Comparison of ENCODE assay signal across 26 cellular contexts in the genomic region with DNA sequence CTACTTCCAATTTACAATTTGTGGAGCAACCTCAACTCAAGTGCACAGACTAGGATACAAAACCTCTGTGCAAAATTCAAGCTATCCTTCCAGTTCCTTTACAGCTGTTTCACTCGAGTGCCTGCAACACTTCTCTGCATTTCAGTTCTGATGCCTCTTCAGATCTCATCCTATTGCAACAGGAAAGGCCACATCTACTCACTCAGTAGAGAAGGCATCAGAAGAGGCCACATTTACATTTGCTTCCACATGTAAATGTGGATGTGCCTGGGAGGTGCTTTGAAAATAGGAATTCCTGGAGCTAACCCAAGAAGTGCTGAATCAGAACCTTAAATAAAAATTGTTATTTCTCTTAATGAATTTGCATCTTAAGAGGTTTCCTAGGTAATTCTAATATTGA. TPM values are rescaled to one million over a fixed set of nuclear protein-coding genes. Genes with fewer than 3 reads are reported as not detected.
"Had no signal": no experiment of that assay in that cellular context is flagged by ENCODE, and none has a peak within 500 bp of the region (broad histone marks: within the 10 kb centered on the region; RNA-seq: fewer than 3 reads in every experiment).

No MANE protein-coding gene starts in this region.

- H3K4me3 Mint-ChIP-seq: activated B cell treated with CpG ODN at 0.5 μM for 24 hours; activated CD4-positive, alpha-beta T cell treated with anti-CD3 and anti-CD28 coated beads, Interleukin-2, amount 10 ng/mL, durations not matched to agents 24 days and 14 days; activated CD8-positive, alpha-beta memory T cell treated with anti-CD3 and anti-CD28 coated beads, Interleukin-2, amount 10 ng/mL, durations not matched to agents 7 days and 5 days; activated naive CD4-positive, alpha-beta T cell treated with anti-CD3 and anti-CD28 coated beads, Interleukin-2, amount 50 U/mL, for 24 hours; activated T-cell treated with anti-CD3 and anti-CD28 coated beads, Interleukin-2, amount 50 U/mL, for 24 hours; activated T-helper 1 cell treated with anti-CD3 and anti-CD28 coated beads, Interleukin-12 subunit alpha, Interleukin-12 subunit beta, Interleukin-2, Interleukin-4 antibody, amounts not matched to agents 30 ng/mL and 10 ng/mL and 1 ng/mL, durations not matched to agents 14 hours and 24 hours and 36 hours; T-helper 17 cell had no signal

- H3K4me1 ChIP-seq: breast epithelium had no signal

- H3K27me3 ChIP-seq: MG63 had no signal

- H3K27ac ChIP-seq: breast epithelium, PC-9 had no signal

- H3K4me3 ChIP-seq: breast epithelium, MG63, PC-9 had no signal

- ATAC-seq: activated CD8-positive, alpha-beta memory T cell treated with anti-CD3 and anti-CD28 coated beads, Interleukin-2, amount 10 ng/mL, durations not matched to agents 7 days and 5 days; T-helper 17 cell had no signal

- H2AFZ ChIP-seq: PC-9 had no signal

- DNase-seq: activated B cell treated with CpG ODN at 0.5 μM for 24 hours; activated CD4-positive, alpha-beta T cell treated with anti-CD3 and anti-CD28 coated beads for 1 hour; activated CD4-positive, alpha-beta T cell treated with anti-CD3 and anti-CD28 coated beads, Interleukin-2, amount 10 ng/mL, durations not matched to agents 24 days and 14 days; activated CD4-positive, alpha-beta T cell treated with anti-CD3 and anti-CD28 coated beads, Interleukin-2, amount 50 U/mL, for 48 hours; activated CD8-positive, alpha-beta memory T cell treated with anti-CD3 and anti-CD28 coated beads, Interleukin-2, amount 10 ng/mL, durations not matched to agents 7 days and 5 days; activated effector memory CD4-positive, alpha-beta T cell treated with Interleukin-2 at 50 U/mL for 16 hours; activated naive CD4-positive, alpha-beta T cell; activated T-cell treated with anti-CD3 and anti-CD28 coated beads, Interleukin-2, amount 50 U/mL, for 24 hours; aorta; caudate nucleus; MG63; MV-4-11; NCI-H1092 treated with DMSO at 0.1 percent for 48 hours; NCI-H1417 treated with DMSO at 0.1 percent for 48 hours; NCI-H1694; NCI-H2029 treated with DMSO at 0.1 percent for 48 hours; NCI-H446; NCI-H524; PC-9; SHP77 treated with DMSO at 0.1 percent for 48 hours; T-helper 17 cell; T-helper 9 cell had no signal

- H3K4me1 Mint-ChIP-seq: activated B cell treated with CpG ODN at 0.5 μM for 24 hours; activated CD4-positive, alpha-beta T cell treated with anti-CD3 and anti-CD28 coated beads, Interleukin-2, amount 10 ng/mL, durations not matched to agents 24 days and 14 days; activated CD8-positive, alpha-beta memory T cell treated with anti-CD3 and anti-CD28 coated beads, Interleukin-2, amount 10 ng/mL, durations not matched to agents 7 days and 5 days; activated naive CD4-positive, alpha-beta T cell treated with anti-CD3 and anti-CD28 coated beads, Interleukin-2, amount 50 U/mL, for 24 hours; T-helper 17 cell had no signal

- H3K36me3 ChIP-seq: breast epithelium, MG63 had no signal

- H3K9me3 Mint-ChIP-seq: activated B cell treated with CpG ODN at 0.5 μM for 24 hours; activated CD4-positive, alpha-beta T cell treated with anti-CD3 and anti-CD28 coated beads, Interleukin-2, amount 10 ng/mL, durations not matched to agents 24 days and 14 days; activated naive CD4-positive, alpha-beta T cell treated with anti-CD3 and anti-CD28 coated beads, Interleukin-2, amount 50 U/mL, for 24 hours; activated T-cell treated with anti-CD3 and anti-CD28 coated beads, Interleukin-2, amount 50 U/mL, for 24 hours; activated T-helper 1 cell treated with anti-CD3 and anti-CD28 coated beads, Interleukin-12 subunit alpha, Interleukin-12 subunit beta, Interleukin-2, Interleukin-4 antibody, amounts not matched to agents 30 ng/mL and 10 ng/mL and 1 ng/mL, durations not matched to agents 14 hours and 24 hours and 36 hours had no signal

- H3K27ac Mint-ChIP-seq: activated B cell treated with CpG ODN at 0.5 μM for 24 hours; activated CD4-positive, alpha-beta T cell treated with anti-CD3 and anti-CD28 coated beads, Interleukin-2, amount 10 ng/mL, durations not matched to agents 24 days and 14 days; activated CD8-positive, alpha-beta memory T cell treated with anti-CD3 and anti-CD28 coated beads, Interleukin-2, amount 10 ng/mL, durations not matched to agents 7 days and 5 days; activated naive CD4-positive, alpha-beta T cell treated with anti-CD3 and anti-CD28 coated beads, Interleukin-2, amount 50 U/mL, for 24 hours; activated T-cell treated with anti-CD3 and anti-CD28 coated beads, Interleukin-2, amount 50 U/mL, for 24 hours; activated T-helper 1 cell treated with anti-CD3 and anti-CD28 coated beads, Interleukin-12 subunit alpha, Interleukin-12 subunit beta, Interleukin-2, Interleukin-4 antibody, amounts not matched to agents 30 ng/mL and 10 ng/mL and 1 ng/mL, durations not matched to agents 14 hours and 24 hours and 36 hours; T-helper 17 cell had no signal

- H3K9me3 ChIP-seq: breast epithelium, MG63 had no signal

- H3K4me2 ChIP-seq: PC-9 had no signal

- H3K36me3 Mint-ChIP-seq: activated CD8-positive, alpha-beta memory T cell treated with anti-CD3 and anti-CD28 coated beads, Interleukin-2, amount 10 ng/mL, durations not matched to agents 7 days and 5 days; activated naive CD4-positive, alpha-beta T cell treated with anti-CD3 and anti-CD28 coated beads, Interleukin-2, amount 50 U/mL, for 24 hours had no signal

- H3K27me3 Mint-ChIP-seq: activated B cell treated with CpG ODN at 0.5 μM for 24 hours; activated CD4-positive, alpha-beta T cell treated with anti-CD3 and anti-CD28 coated beads, Interleukin-2, amount 10 ng/mL, durations not matched to agents 24 days and 14 days; activated CD8-positive, alpha-beta memory T cell treated with anti-CD3 and anti-CD28 coated beads, Interleukin-2, amount 10 ng/mL, durations not matched to agents 7 days and 5 days; T-helper 17 cell had no signal

RNA-seq across cellular contexts. Expression of a gene that starts 45.8 kb away (rescaled TPM):
- total RNA-seq: activated B cell treated with CpG ODN at 0.5 μM for 24 hours; activated CD4-positive, alpha-beta T cell treated with anti-CD3 and anti-CD28 coated beads, Interleukin-2, amount 10 ng/mL, durations not matched to agents 24 days and 14 days; activated CD8-positive, alpha-beta memory T cell treated with anti-CD3 and anti-CD28 coated beads, Interleukin-2, amount 10 ng/mL, durations not matched to agents 7 days and 5 days; activated T-helper 1 cell treated with anti-CD3 and anti-CD28 coated beads, Interleukin-12 subunit alpha, Interleukin-12 subunit beta, Interleukin-2, Interleukin-4 antibody, amounts not matched to agents 30 ng/mL and 10 ng/mL and 1 ng/mL, durations not matched to agents 14 hours and 24 hours and 36 hours; aorta; PC-9; SK-MEL-5; T-helper 17 cell had no signal
- polyA plus RNA-seq: aorta had no signal

RNA-seq across cellular contexts. Expression of a gene that starts 53.7 kb away (rescaled TPM):
- total RNA-seq: activated B cell treated with CpG ODN at 0.5 μM for 24 hours; activated CD4-positive, alpha-beta T cell treated with anti-CD3 and anti-CD28 coated beads, Interleukin-2, amount 10 ng/mL, durations not matched to agents 24 days and 14 days; activated CD8-positive, alpha-beta memory T cell treated with anti-CD3 and anti-CD28 coated beads, Interleukin-2, amount 10 ng/mL, durations not matched to agents 7 days and 5 days; activated T-helper 1 cell treated with anti-CD3 and anti-CD28 coated beads, Interleukin-12 subunit alpha, Interleukin-12 subunit beta, Interleukin-2, Interleukin-4 antibody, amounts not matched to agents 30 ng/mL and 10 ng/mL and 1 ng/mL, durations not matched to agents 14 hours and 24 hours and 36 hours; PC-9; SK-MEL-5; T-helper 17 cell had no signal
- polyA plus RNA-seq: aorta had no signal
